ENCODE assay signal across 1 cellular context in the genomic region with DNA sequence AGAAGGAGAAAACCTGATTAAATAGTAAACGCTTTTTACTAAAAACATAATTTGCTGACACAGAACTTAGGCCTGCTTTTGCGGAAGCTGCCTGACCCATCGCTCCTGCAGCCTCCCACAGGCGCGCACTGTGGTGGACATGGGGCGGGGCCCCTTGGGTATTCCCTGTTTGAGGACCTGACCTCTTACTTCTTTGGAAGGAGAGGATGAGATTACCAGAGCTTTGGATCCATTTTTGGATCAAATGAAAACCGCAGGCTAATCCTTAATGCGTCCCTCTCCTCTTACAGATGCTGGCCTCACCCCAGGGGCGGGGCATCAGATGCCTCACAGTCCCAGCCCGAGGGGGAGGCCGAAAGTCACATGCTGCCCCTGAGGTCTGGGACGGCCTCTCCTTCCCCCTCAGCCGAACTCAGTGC.
TF ChIP-seq lines count a peak whose summit lies in the region.

No MANE protein-coding gene starts in this region.

TF ChIP-seq in WTC11, 78 proteins besides CTCF, POLR2A, EP300 and RAD21 (continued from another document):
- TF ChIP-seq, protein P1, sequence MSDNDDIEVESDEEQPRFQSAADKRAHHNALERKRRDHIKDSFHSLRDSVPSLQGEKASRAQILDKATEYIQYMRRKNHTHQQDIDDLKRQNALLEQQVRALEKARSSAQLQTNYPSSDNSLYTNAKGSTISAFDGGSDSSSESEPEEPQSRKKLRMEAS (CRISPR knock-in tag; IDR thresholded peaks at IDR 0.05), result 0 out of 2 replicates have a peak, but pooled peaks have one; percentile 31
- TF ChIP-seq FOXP1 (CRISPR knock-in tag; IDR thresholded peaks at IDR 0.05; ENCODE audit: borderline replicate concordance) (no peak), CBFB (CRISPR knock-in tag; IDR thresholded peaks at IDR 0.05; ENCODE audit: low read depth) (no peak)
- TF ChIP-seq, protein P2, sequence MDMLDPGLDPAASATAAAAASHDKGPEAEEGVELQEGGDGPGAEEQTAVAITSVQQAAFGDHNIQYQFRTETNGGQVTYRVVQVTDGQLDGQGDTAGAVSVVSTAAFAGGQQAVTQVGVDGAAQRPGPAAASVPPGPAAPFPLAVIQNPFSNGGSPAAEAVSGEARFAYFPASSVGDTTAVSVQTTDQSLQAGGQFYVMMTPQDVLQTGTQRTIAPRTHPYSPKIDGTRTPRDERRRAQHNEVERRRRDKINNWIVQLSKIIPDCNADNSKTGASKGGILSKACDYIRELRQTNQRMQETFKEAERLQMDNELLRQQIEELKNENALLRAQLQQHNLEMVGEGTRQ (CRISPR knock-in tag; IDR thresholded peaks at IDR 0.05), result peak; percentile 62; the same call in 1 of the 2 replicates
- TF ChIP-seq, protein P3, sequence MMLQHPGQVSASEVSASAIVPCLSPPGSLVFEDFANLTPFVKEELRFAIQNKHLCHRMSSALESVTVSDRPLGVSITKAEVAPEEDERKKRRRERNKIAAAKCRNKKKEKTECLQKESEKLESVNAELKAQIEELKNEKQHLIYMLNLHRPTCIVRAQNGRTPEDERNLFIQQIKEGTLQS (CRISPR knock-in tag; conservative IDR thresholded peaks at IDR 0.05), result no peak
